ENCODE assay signal across 20 cellular contexts in genomic region chr14:85178869-85179268, GRCh38.
DNase-seq lines count a peak whose midpoint lies in the region; FAIRE-seq and TF ChIP-seq lines count a peak whose summit lies in the region.
"Had no signal": no experiment of that assay in that cellular context is flagged by ENCODE, and none has a peak within 500 bp of the region (broad histone marks: within the 10 kb centered on the region; RNA-seq: fewer than 3 reads in every experiment).

No MANE protein-coding gene starts in this region.

- H3K9me3 ChIP-seq in HUES6 (ENCODE audit: control insufficient read depth, insufficient read depth, low read depth, low read length) (no peaks in the 10 kb centered on the region), H1 (ENCODE audit: insufficient read depth in 2 of 2, low read depth in 1 of 2, low read length in 1 of 2) (peaks cover 4 to 9% of the 10 kb centered on the region in 2 experiments; a peak in 2 of 4 replicates), iPS-18a (ENCODE audit: control insufficient read depth, low read depth, low read length) (no peaks in the 10 kb centered on the region), hepatocyte (ENCODE audit: low read depth) (no peaks in the 10 kb centered on the region)
- H3K9me3 ChIP-seq: SJSA1 had no signal

- no peak overlapping the region for H3K14ac ChIP-seq in H1 (ENCODE audit: insufficient read length)

- no peak overlapping the region for H3K4me3 ChIP-seq in HUES6 (ENCODE audit: low read depth, low read length)
- H3K4me3 ChIP-seq in H1 (ENCODE audit: extremely low read depth in 1 of 4, insufficient read depth in 2 of 4, low read depth in 3 of 4, low read length in 4 of 4), result peak overlapping the region in 1 of 4 experiments; percentile 35; a peak in 1 of 8 replicates
- peak overlapping the region; percentile 31 for H3K4me3 ChIP-seq in iPS-18a (ENCODE audit: low read length)
- no peak overlapping the region for H3K4me3 ChIP-seq in hepatocyte
- H3K4me3 ChIP-seq: K562, SJSA1 had no signal

- no peak overlapping the region for H3K18ac ChIP-seq in H1 (ENCODE audit: extremely low read depth, low read length)

- no peak overlapping the region for H2AK5ac ChIP-seq in H1 (ENCODE audit: low read depth, low read length)

- POLR2A ChIA-PET in H1 (lab: Charles Lee; ENCODE audit: partially characterized antibody), result interaction anchor here (0.7 kb wide), 1 partner anchor 961 kb away, joined by 4 read pairs; no protein-coding TSS in a partner anchor

- H2BK12ac ChIP-seq in H1 (ENCODE audit: low read depth, low read length), result no peak overlapping the region

- H2BK5ac ChIP-seq in H1 (ENCODE audit: low read depth, low read length), result no peak overlapping the region

- peak overlapping the region; percentile 72 for H3K27ac ChIP-seq in HUES6 (ENCODE audit: low read depth, low read length)
- H3K27ac ChIP-seq in H1 (ENCODE audit: low read depth, low read length), result no peak overlapping the region
- H3K27ac ChIP-seq in iPS-18a (ENCODE audit: low read length), result no peak overlapping the region
- H3K27ac ChIP-seq in hepatocyte, result no peak overlapping the region
- H3K27ac ChIP-seq: C4-2B, SJSA1 had no signal

- no peak overlapping the region for H4K8ac ChIP-seq in H1 (ENCODE audit: extremely low read depth, insufficient read depth, low read length)

- H2BK120ac ChIP-seq in H1 (replicated peaks; ENCODE audit: low read depth, low read length), result no peak overlapping the region

- H3K36me3 ChIP-seq in HUES6 (ENCODE audit: control insufficient read depth, insufficient read depth, low read length), result no peaks in the 10 kb centered on the region
- H3K36me3 ChIP-seq in H1 (ENCODE audit: control insufficient read depth in 2 of 4, insufficient read depth in 4 of 4, low read length in 3 of 4), result no peaks in the 10 kb centered on the region
- no peaks in the 10 kb centered on the region for H3K36me3 ChIP-seq in iPS-18a (ENCODE audit: control insufficient read depth, low read depth, low read length)
- H3K36me3 ChIP-seq in hepatocyte (replicated peaks; ENCODE audit: insufficient read depth, low read depth), result no peaks in the 10 kb centered on the region
- H3K36me3 ChIP-seq: SJSA1 had no signal

- TF ChIP-seq EP300 in H1 (IDR thresholded peaks at IDR 0.05; ENCODE audit: borderline replicate concordance in 1 of 2, low read depth in 2 of 2, low read length in 2 of 2), result no peak

- H3K9ac ChIP-seq in HUES6 (ENCODE audit: low read length) (no peak overlapping the region), H1 (replicated peaks in 1 of 4; ENCODE audit: extremely low read depth in 1 of 4, low read depth in 3 of 4, low read length in 3 of 4) (no peak overlapping the region), iPS-18a (ENCODE audit: low read length) (no peak overlapping the region)

- peaks cover 28% of the 10 kb centered on the region for H3K4me1 ChIP-seq in HUES6 (ENCODE audit: control insufficient read depth, insufficient read depth, low read length)
- peaks cover 0 to 10% (median 7%) of the 10 kb centered on the region in 4 experiments; a peak in 3 of 7 replicates for H3K4me1 ChIP-seq in H1 (replicated peaks in 1 of 4; ENCODE audit: control insufficient read depth in 3 of 4, insufficient read depth in 4 of 4, low read length in 3 of 4)
- H3K4me1 ChIP-seq in iPS-18a (ENCODE audit: control insufficient read depth, low read depth, low read length), result peaks cover 25% of the 10 kb centered on the region
- no peaks in the 10 kb centered on the region for H3K4me1 ChIP-seq in hepatocyte (ENCODE audit: insufficient read depth)
- H3K4me1 ChIP-seq: SJSA1 had no signal

- peak; percentile 92 for FAIRE-seq in H1 (lab: Jason Lieb, UNC)
- FAIRE-seq: D721Med, K562 had no signal

- WGBS in H1 (ENCODE audit: extremely low coverage in 1 of 2, insufficient coverage in 1 of 2, insufficient read length in 1 of 2, insufficient replicate concordance in 2 of 2, low coverage in 1 of 2, low lambda C conversion rate in 2 of 2, missing lambda C conversion rate in 1 of 2), 2 experiments, result 25% methylated on average over 2 of the region's 2 CpGs; no CpG with 5 or more reads in 1 of the 2 experiments
- WGBS in hepatocyte (ENCODE audit: low lambda C conversion rate, missing lambda C conversion rate), result 69% methylated on average over 2 of the region's 2 CpGs

- no peaks in the 10 kb centered on the region for H4K20me1 ChIP-seq in H1 (replicated peaks in 1 of 2; ENCODE audit: control insufficient read depth in 1 of 2, insufficient read depth in 2 of 2, low read length in 2 of 2)
- no peaks in the 10 kb centered on the region for H4K20me1 ChIP-seq in hepatocyte (ENCODE audit: insufficient read depth, poor library complexity, severe bottlenecking)

- DNase-seq in DMS153 treated with DMSO at 0.1 percent for 48 hours (lab: John Stamatoyannopoulos, UW; ENCODE audit: unreplicated experiment) (peak; percentile 4), H1 (ENCODE audit: low read depth in 1 of 2, low spot score in 2 of 2) (peak in 1 of 2 experiments; percentile 31), HT-29 (ENCODE audit: low spot score) (no peak), hepatocyte (ENCODE audit: low spot score) (no peak), dermis blood vessel endothelial cell (no peak)
- DNase-seq: CD8-positive, alpha-beta memory T cell; DMS79 treated with DMSO at 0.1 percent for 48 hours; MM.1S; NCI-H1048; NCI-H1417 treated with DMSO at 0.1 percent for 48 hours; NCI-H187 treated with DMSO at 0.1 percent for 48 hours; NCI-H2171 treated with DMSO at 0.1 percent for 48 hours; NCI-H524 treated with DMSO at 0.1 percent for 48 hours; T-helper 1 cell had no signal

- no peak overlapping the region for H2BK15ac ChIP-seq in H1 (ENCODE audit: low read length)

- CTCF ChIA-PET in H1 (lab: Charles Lee; ENCODE audit: partially characterized antibody), result interaction anchor here (1.0 to 1.3 kb wide), 2 partner anchors 350 to 357 kb away, joined by 3 to 5 read pairs; no protein-coding TSS in a partner anchor

- H3K79me2 ChIP-seq in H1 (ENCODE audit: control insufficient read depth in 1 of 2, insufficient read depth in 2 of 2, low read length in 2 of 2) (no peaks in the 10 kb centered on the region), hepatocyte (no peaks in the 10 kb centered on the region)

- TF ChIP-seq CTCF in H1 (IDR thresholded peaks at IDR 0.05; ENCODE audit: control extremely low read depth in 1 of 3, insufficient read depth in 1 of 3, low read depth in 1 of 3, low read length in 3 of 3) (no peak), hepatocyte (IDR thresholded peaks at IDR 0.05; ENCODE audit: poor library complexity) (no peak)

- no peak overlapping the region for H3K23ac ChIP-seq in H1 (ENCODE audit: insufficient read length)

- H4K91ac ChIP-seq in H1 (replicated peaks; ENCODE audit: insufficient read length, low read length), result no peak overlapping the region

- H2AFZ ChIP-seq in H1 (ENCODE audit: low read length) (no peak overlapping the region), hepatocyte (no peak overlapping the region)

- no peak for TF ChIP-seq RAD21 in H1 (IDR thresholded peaks at IDR 0.05 in 1 of 2, conservative IDR thresholded peaks at IDR 0.05 in 1 of 2; ENCODE audit: low read depth in 2 of 2, low read length in 2 of 2)

- TF ChIP-seq POLR2A in H1 (IDR thresholded peaks at IDR 0.05; ENCODE audit: control extremely low read depth in 1 of 2, low read depth in 2 of 2, low read length in 2 of 2), result no peak

- H3K27me3 ChIP-seq in HUES6 (ENCODE audit: control insufficient read depth, insufficient read depth, low read length) (no peaks in the 10 kb centered on the region), H1 (replicated peaks in 1 of 4; ENCODE audit: control insufficient read depth in 3 of 4, extremely low read depth in 1 of 4, insufficient read depth in 3 of 4, low read length in 3 of 4) (peaks cover 0 to 3% (median 0%) of the 10 kb centered on the region in 4 experiments; a peak in 1 of 7 replicates), iPS-18a (ENCODE audit: control insufficient read depth, insufficient read depth, low read length) (no peaks in the 10 kb centered on the region), hepatocyte (no peaks in the 10 kb centered on the region)
- H3K27me3 ChIP-seq: SJSA1 had no signal

- H3K79me1 ChIP-seq in H1 (ENCODE audit: low read depth, low read length), result no peaks in the 10 kb centered on the region

- H4K5ac ChIP-seq in H1 (ENCODE audit: insufficient read length, low read depth, low read length), result no peak overlapping the region

- H3K4ac ChIP-seq in H1 (replicated peaks; ENCODE audit: insufficient read length, low read depth, low read length), result no peak overlapping the region

- H3K56ac ChIP-seq in H1 (replicated peaks; ENCODE audit: insufficient read length, low read depth, low read length), result no peak overlapping the region

- no peaks in the 10 kb centered on the region for H3K23me2 ChIP-seq in H1 (ENCODE audit: low read depth, low read length)

- no peak overlapping the region for H2BK20ac ChIP-seq in H1 (ENCODE audit: low read length)

- H3K4me2 ChIP-seq in H1 (ENCODE audit: insufficient read depth in 1 of 2, low read depth in 2 of 2, low read length in 2 of 2), result peak overlapping the region in 1 of 2 experiments; percentile 36; a peak in 2 of 4 replicates
- H3K4me2 ChIP-seq in hepatocyte, result no peak overlapping the region

- H3K9me2 ChIP-seq in hepatocyte (replicated peaks; ENCODE audit: insufficient read depth), result no peaks in the 10 kb centered on the region

TF ChIP-seq in H1, 55 proteins besides CTCF, POLR2A, EP300 and RAD21:
- TF ChIP-seq POU5F1 (IDR thresholded peaks at IDR 0.05; ENCODE audit: low read depth, low read length), result peak; percentile 82
- peak; percentile 13 for TF ChIP-seq NANOG (IDR thresholded peaks at IDR 0.05; ENCODE audit: insufficient read depth, low read depth, low read length, poor library complexity, severe bottlenecking)
- TF ChIP-seq SP1 (IDR thresholded peaks at IDR 0.05; ENCODE audit: low read depth, low read length), result 0 out of 2 replicates have a peak, but pooled peaks have one; percentile 5
- no peak for TF ChIP-seq JUND (IDR thresholded peaks at IDR 0.05; ENCODE audit: low read length)
- TF ChIP-seq JUN (IDR thresholded peaks at IDR 0.05; ENCODE audit: low read depth, low read length), result 0 out of 2 replicates have a peak, but pooled peaks have one; percentile 21
- no peak for TF ChIP-seq YY1 (IDR thresholded peaks at IDR 0.05; ENCODE audit: low read depth, low read length)
